Comparison of ENCODE assay signal across 22 cellular contexts in the genomic region with DNA sequence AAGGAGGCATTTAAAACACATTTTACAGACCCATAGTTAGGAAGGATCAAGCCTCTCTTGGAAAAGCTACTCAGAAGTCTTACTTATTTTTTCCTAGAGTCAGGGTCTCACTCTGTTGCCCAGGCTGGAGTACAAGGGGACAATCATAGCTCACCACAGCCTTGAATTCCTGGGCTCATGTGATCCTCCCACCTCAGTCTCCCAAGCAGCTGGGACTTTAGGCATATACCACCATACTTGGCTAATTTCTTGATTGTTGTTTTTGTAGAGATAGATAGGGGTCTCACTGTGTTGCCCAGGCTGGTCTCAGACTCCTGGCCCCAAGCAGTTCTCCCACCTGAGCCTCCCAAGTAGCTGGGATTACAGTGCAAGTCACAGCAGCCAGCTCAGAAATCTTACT.
A peak's percentile ranks its signal among the peaks of the same experiment; 100 is the strongest.
DNase-seq lines count a peak whose midpoint lies in the region; ATAC-seq and TF ChIP-seq lines count a peak whose summit lies in the region.
"Had no signal": no experiment of that assay in that cellular context is flagged by ENCODE, and none has a peak within 500 bp of the region (broad histone marks: within the 10 kb centered on the region; RNA-seq: fewer than 3 reads in every experiment).

No MANE protein-coding gene starts in this region.

- peaks cover 46% of the 10 kb centered on the region for H3K4me1 ChIP-seq in CD4-positive, alpha-beta memory T cell (ENCODE audit: insufficient read depth, low read length)
- peaks cover 30% of the 10 kb centered on the region for H3K4me1 ChIP-seq in GM23338 (ENCODE audit: insufficient read depth)

- POLR2A ChIA-PET in CD4-positive, alpha-beta memory T cell (lab: Charles Lee; ENCODE audit: partially characterized antibody): interaction anchor here (1.3 to 7.9 kb wide), 5 partner anchors 10 to 82 kb away, joined by 4 to 145 read pairs (median 8); no protein-coding TSS in a partner anchor

- H3K4me2 ChIP-seq in GM23338: no peak overlapping the region

- no peaks in the 10 kb centered on the region for H3K9me2 ChIP-seq in GM23338 (ENCODE audit: insufficient read depth)

- H3K79me2 ChIP-seq in GM23338 (replicated peaks; ENCODE audit: insufficient read depth): peaks cover 4% of the 10 kb centered on the region; the same call in 1 of the 2 replicates

- H3K27me3 ChIP-seq in CD4-positive, alpha-beta memory T cell (ENCODE audit: insufficient read depth, low read length): no peaks in the 10 kb centered on the region
- H3K27me3 ChIP-seq in GM23338 (ENCODE audit: insufficient read depth): no peaks in the 10 kb centered on the region
- H3K27me3 ChIP-seq in layer of hippocampus (ENCODE audit: control insufficient read depth, insufficient read depth, low read length): no peaks in the 10 kb centered on the region

- DNase-seq in CD4-positive, alpha-beta memory T cell: no peak
- DNase-seq in GM23338 (ENCODE audit: low spot score): no peak
- DNase-seq in stimulated activated CD4-positive, alpha-beta T cell treated with anti-CD3 and anti-CD28 coated beads, Interleukin-2, amount 100 ng/mL, for 24 hours: no peak
- DNase-seq: activated CD4-positive, CD25-positive, alpha-beta regulatory T cell treated with anti-CD3 and anti-CD28 coated beads, Interleukin-2, amount 50 U/mL, for 72 hours; CD4-positive, CD25-positive, alpha-beta regulatory T cell; cortex of kidney; DMS153; kidney; mucosa of descending colon; NCI-H146; NCI-H510A treated with DMSO at 0.1 percent for 48 hours; right cardiac atrium; SHP77 treated with DMSO at 0.1 percent for 48 hours; SW 1271 had no signal

- peak overlapping the region; percentile 38 for H3K27ac ChIP-seq in CD4-positive, alpha-beta memory T cell (ENCODE audit: low read depth, low read length)
- no peak overlapping the region for H3K27ac ChIP-seq in GM23338 (ENCODE audit: low read depth)
- peak overlapping the region; percentile 74 for H3K27ac ChIP-seq in angular gyrus (ENCODE audit: low read depth, low read length)
- H3K27ac ChIP-seq in layer of hippocampus (ENCODE audit: low read depth, low read length): peak overlapping the region; percentile 58

- peaks cover 34 to 71% (median 44%) of the 10 kb centered on the region in 4 donors for H3K4me1 Mint-ChIP-seq in CD4-positive, alpha-beta memory T cell
- H3K4me1 Mint-ChIP-seq in GM23338: peaks cover 37% of the 10 kb centered on the region

- ATAC-seq in GM23338 (no peak), HG03175 (IDR thresholded peaks at IDR 0.05; ENCODE audit: unreplicated experiment) (no peak), GM21390 (IDR thresholded peaks at IDR 0.05; ENCODE audit: unreplicated experiment) (no peak)
- ATAC-seq: K562, mucosa of descending colon, Panc1, right cardiac atrium had no signal

- H3K4me3 Mint-ChIP-seq in CD4-positive, alpha-beta memory T cell: peak overlapping the region in 7 of 8 donors; percentile 8 to 87 (median 65)
- no peak overlapping the region for H3K4me3 Mint-ChIP-seq in GM23338
- H3K4me3 Mint-ChIP-seq: CD4-positive, CD25-positive, alpha-beta regulatory T cell; neural crest cell had no signal

- H3K9me3 Mint-ChIP-seq in CD4-positive, alpha-beta memory T cell: peaks cover 0 to 2% (median 0%) of the 10 kb centered on the region in 8 donors
- H3K9me3 Mint-ChIP-seq in GM23338: 0 out of 3 replicates have a peak, but pooled peaks cover 3% of the 10 kb centered on the region
- H3K9me3 Mint-ChIP-seq: neural crest cell had no signal

- H2AFZ ChIP-seq in GM23338: no peak overlapping the region

- no peak overlapping the region for H3K4me3 ChIP-seq in CD4-positive, alpha-beta memory T cell (ENCODE audit: low read length in 2 of 2)
- no peak overlapping the region for H3K4me3 ChIP-seq in GM23338
- H3K4me3 ChIP-seq: K562, lung, mucosa of descending colon had no signal

- CTCF ChIA-PET in CD4-positive, alpha-beta memory T cell (lab: Charles Lee; ENCODE audit: partially characterized antibody): interaction anchor here (1.1 to 9.4 kb wide), 12 partner anchors 8 to 958 kb away, joined by 3 to 81 read pairs (median 6); no protein-coding TSS in a partner anchor

- H3F3A ChIP-seq in GM23338 (replicated peaks; ENCODE audit: low read depth): peaks cover 9% of the 10 kb centered on the region; the same call in 1 of the 2 replicates

- no peaks in the 10 kb centered on the region for H3K27me3 Mint-ChIP-seq in CD4-positive, alpha-beta memory T cell
- peaks cover 8% of the 10 kb centered on the region for H3K27me3 Mint-ChIP-seq in GM23338 (ENCODE audit: insufficient read depth, low read depth, poor library complexity)
- H3K27me3 Mint-ChIP-seq: CD4-positive, CD25-positive, alpha-beta regulatory T cell had no signal

- peak overlapping the region; percentile 57 to 98 (median 96) for H3K27ac Mint-ChIP-seq in CD4-positive, alpha-beta memory T cell
- peak overlapping the region; percentile 79; the same call in 1 of the 2 replicates for H3K27ac Mint-ChIP-seq in GM23338
- H3K27ac Mint-ChIP-seq: CD4-positive, CD25-positive, alpha-beta regulatory T cell had no signal

- intact Hi-C loops in CD4-positive, alpha-beta memory T cell (cut with micrococcal nuclease): loop anchor here (5.0 kb wide), 1 partner anchor 55 kb away; no protein-coding TSS in a partner anchor

- H3K9me3 ChIP-seq in CD4-positive, alpha-beta memory T cell (ENCODE audit: control insufficient read depth in 1 of 2, low read length in 2 of 2): no peaks in the 10 kb centered on the region
- H3K9me3 ChIP-seq: mucosa of descending colon had no signal

- peaks cover 15% of the 10 kb centered on the region for H4K20me1 ChIP-seq in GM23338 (replicated peaks; ENCODE audit: insufficient read depth)

- no peaks in the 10 kb centered on the region for H3K36me3 ChIP-seq in CD4-positive, alpha-beta memory T cell (ENCODE audit: insufficient read depth, low read length)
- H3K36me3 ChIP-seq in GM23338 (ENCODE audit: insufficient read depth): peaks cover 43% of the 10 kb centered on the region

- peaks cover 15 to 34% of the 10 kb centered on the region in 2 donors for H3K36me3 Mint-ChIP-seq in CD4-positive, alpha-beta memory T cell
- H3K36me3 Mint-ChIP-seq in GM23338 (ENCODE audit: low read depth): peaks cover 92% of the 10 kb centered on the region
- H3K36me3 Mint-ChIP-seq: CD4-positive, CD25-positive, alpha-beta regulatory T cell had no signal

- TF ChIP-seq CTCF in GM23338 (conservative IDR thresholded peaks at IDR 0.05; ENCODE audit: low read depth in 2 of 2): no peak

TF ChIP-seq in GM23338, 12 proteins besides CTCF, POLR2A, EP300 and RAD21 (continues in another document):
- no peak for TF ChIP-seq STAT1 (IDR thresholded peaks at IDR 0.05; ENCODE audit: unreplicated experiment)
- TF ChIP-seq NANOG (IDR thresholded peaks at IDR 0.05; ENCODE audit: borderline replicate concordance): no peak
- TF ChIP-seq JUNB (IDR thresholded peaks at IDR 0.05; ENCODE audit: unreplicated experiment): no peak
- TF ChIP-seq CREB1 (CRISPR knock-in tag; IDR thresholded peaks at IDR 0.05; ENCODE audit: low read depth): no peak
- no peak for TF ChIP-seq POLR2AphosphoS5 (IDR thresholded peaks at IDR 0.05; ENCODE audit: low read depth)
- no peak for TF ChIP-seq EZH2 (IDR thresholded peaks at IDR 0.05; ENCODE audit: low read depth, unreplicated experiment)
